In the genomic region with DNA sequence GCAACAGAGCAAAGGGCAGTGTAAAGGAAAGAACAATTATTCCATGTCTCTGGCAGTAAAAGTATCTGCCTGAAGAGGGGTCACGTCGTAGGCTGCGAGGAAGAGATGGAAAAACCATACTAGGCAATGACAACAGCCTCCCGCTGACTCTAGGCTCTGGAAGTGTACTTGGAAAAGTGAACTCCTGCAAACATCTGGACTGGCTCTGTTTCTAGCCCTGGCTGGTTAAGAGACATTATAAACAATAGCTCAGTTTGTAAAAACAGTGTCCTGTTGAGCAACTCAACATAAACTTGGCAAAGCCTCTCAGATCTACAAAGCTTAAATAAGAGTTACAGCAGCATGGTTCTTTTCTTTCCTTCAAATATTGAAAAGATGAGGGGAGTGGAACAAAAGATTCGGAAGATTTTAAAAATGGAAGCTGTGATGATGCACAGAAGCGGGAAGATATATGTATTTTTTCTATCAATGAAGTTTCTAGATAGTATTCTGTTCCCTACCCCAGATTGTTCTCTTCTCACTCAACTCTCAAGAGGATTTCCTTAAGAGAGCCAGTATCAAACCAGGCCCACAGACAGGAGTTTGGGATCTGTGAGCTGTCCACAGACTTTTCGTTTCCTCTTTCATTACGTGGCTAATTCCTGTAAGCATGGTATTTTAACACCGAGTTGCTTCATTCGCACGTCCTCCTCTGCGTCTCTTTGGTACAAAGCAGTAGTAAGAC, we compare ENCODE assay signal across 17 cellular contexts.
DNase-seq lines count a peak whose midpoint lies in the region; ATAC-seq and TF ChIP-seq lines count a peak whose summit lies in the region.
"Had no signal": no experiment of that assay in that cellular context is flagged by ENCODE, and none has a peak within 500 bp of the region (broad histone marks: within the 10 kb centered on the region; RNA-seq: fewer than 3 reads in every experiment).

No MANE protein-coding gene starts in this region.

- H3K4me3 ChIP-seq in cardiac fibroblast (replicated peaks in 1 of 2; ENCODE audit: low read depth in 2 of 2, low read length in 2 of 2) (no peak overlapping the region), gastrocnemius medialis (no peak overlapping the region)
- H3K4me3 ChIP-seq: cardiac muscle cell had no signal

- H3K9me3 Mint-ChIP-seq in CD14-positive monocyte, result no peaks in the 10 kb centered on the region
- H3K9me3 Mint-ChIP-seq: stimulated activated naive B cell treated with anti-CD40 and anti-IgM and Interleukin-4, amounts not matched to agents 10 μg/mL and 1 μg/mL and 100 μg/mL, for 72 hours had no signal

- no peaks in the 10 kb centered on the region for H3K9me3 ChIP-seq in gastrocnemius medialis

- TF ChIP-seq POLR2A in gastrocnemius medialis (IDR thresholded peaks at IDR 0.05), result no peak

- TF ChIP-seq CTCF in cardiac fibroblast (IDR thresholded peaks at IDR 0.05; ENCODE audit: low read depth, low read length) (no peak), gastrocnemius medialis (IDR thresholded peaks at IDR 0.05 in 4 of 5, conservative IDR thresholded peaks at IDR 0.05 in 1 of 5) (no peak), CD14-positive monocyte (IDR thresholded peaks at IDR 0.05) (no peak)

- no peaks in the 10 kb centered on the region for H3K27me3 ChIP-seq in gastrocnemius medialis
- H3K27me3 ChIP-seq: cardiac muscle cell had no signal

- no peak overlapping the region for H3K27ac Mint-ChIP-seq in CD14-positive monocyte
- H3K27ac Mint-ChIP-seq: CD8-positive, alpha-beta memory T cell; stimulated activated naive B cell treated with anti-CD40 and anti-IgM and Interleukin-4, amounts not matched to agents 10 μg/mL and 1 μg/mL and 100 μg/mL, for 72 hours had no signal

- ATAC-seq in gastrocnemius medialis, result peak in 1 of 2 donors; percentile 49
- ATAC-seq: stimulated activated naive B cell treated with anti-CD40 and anti-IgM and Interleukin-4, amounts not matched to agents 10 μg/mL and 1 μg/mL and 100 μg/mL, for 72 hours had no signal

- H3K4me1 ChIP-seq in gastrocnemius medialis, result no peaks in the 10 kb centered on the region

- H3K27me3 Mint-ChIP-seq in CD14-positive monocyte (ENCODE audit: low read depth in 3 of 3), result no peaks in the 10 kb centered on the region
- H3K27me3 Mint-ChIP-seq: CD8-positive, alpha-beta memory T cell; stimulated activated naive B cell treated with anti-CD40 and anti-IgM and Interleukin-4, amounts not matched to agents 10 μg/mL and 1 μg/mL and 100 μg/mL, for 72 hours had no signal

- in situ Hi-C loops in gastrocnemius medialis (cut with MboI; ENCODE audit: low sequenced_read_pairs in 4 of 4), result no loop called here

- CTCF ChIA-PET in HEK293T (lab: Yijun Ruan, JAX), result interaction anchor here (0.6 kb wide), 1 partner anchor 24 kb away, joined by 3 read pairs; no protein-coding TSS in a partner anchor

- intact Hi-C loops in gastrocnemius medialis (cut with DNase I; ENCODE audit: low total_unique reads), result no loop called here
- intact Hi-C loops in CD14-positive monocyte (cut with micrococcal nuclease), result no loop called here

- peaks cover 4 to 78% of the 10 kb centered on the region in 2 donors for H3K36me3 ChIP-seq in gastrocnemius medialis

- POLR2A ChIA-PET in HEK293T (lab: Yijun Ruan, JAX), result no interaction called here

- no peak overlapping the region for H3K4me3 Mint-ChIP-seq in CD14-positive monocyte
- H3K4me3 Mint-ChIP-seq: CD8-positive, alpha-beta memory T cell; stimulated activated naive B cell treated with anti-CD40 and anti-IgM and Interleukin-4, amounts not matched to agents 10 μg/mL and 1 μg/mL and 100 μg/mL, for 72 hours had no signal

- no peak overlapping the region for H3K27ac ChIP-seq in gastrocnemius medialis
- H3K27ac ChIP-seq: cardiac muscle cell had no signal

- H3K36me3 Mint-ChIP-seq in CD14-positive monocyte, result peaks cover 70 to 79% of the 10 kb centered on the region in 2 donors

- peak; percentile 41 for DNase-seq in GM04503 (ENCODE audit: low read depth)
- peak; percentile 72 to 91 for DNase-seq in cardiac fibroblast (ENCODE audit: low read depth in 2 of 2)
- DNase-seq in iris pigment epithelial cell (ENCODE audit: low read depth), result peak; percentile 82
- peak; percentile 3 to 18 for DNase-seq in gastrocnemius medialis
- no peak for DNase-seq in HEK293T (ENCODE audit: extremely low spot score)
- no peak for DNase-seq in NCI-H2196 treated with DMSO at 0.1 percent for 48 hours (lab: John Stamatoyannopoulos, UW; ENCODE audit: unreplicated experiment)
- no peak for DNase-seq in activated effector memory CD4-positive, alpha-beta T cell treated with Interleukin-2 at 50 U/mL for 16 hours
- no peak for DNase-seq in CD14-positive monocyte (ENCODE audit: low spot score)
- DNase-seq: activated CD4-positive, alpha-beta T cell treated with anti-CD3 and anti-CD28 coated beads for 4 hours; CD8-positive, alpha-beta memory T cell; GF-D8; Kasumi-1; kidney glomerular epithelial cell; nucleus accumbens; stimulated activated CD4-positive, alpha-beta T cell treated with anti-CD3 and anti-CD28 coated beads, Interleukin-4, amount 100 ng/mL, for 1 hour; stimulated activated naive B cell treated with anti-CD40 and anti-IgM and Interleukin-4, amounts not matched to agents 10 μg/mL and 1 μg/mL and 100 μg/mL, for 72 hours had no signal

- no peaks in the 10 kb centered on the region for H3K4me1 Mint-ChIP-seq in CD14-positive monocyte
- H3K4me1 Mint-ChIP-seq: CD8-positive, alpha-beta memory T cell; stimulated activated naive B cell treated with anti-CD40 and anti-IgM and Interleukin-4, amounts not matched to agents 10 μg/mL and 1 μg/mL and 100 μg/mL, for 72 hours had no signal

TF ChIP-seq in HEK293T, 16 proteins besides CTCF, POLR2A, EP300 and RAD21:
- no peak for TF ChIP-seq FOXK2 (IDR thresholded peaks at IDR 0.05)
- no peak for TF ChIP-seq SUZ12 (IDR thresholded peaks at IDR 0.05)
- TF ChIP-seq HDGF (IDR thresholded peaks at IDR 0.05; ENCODE audit: borderline replicate concordance), result no peak
- TF ChIP-seq FOXM1 (IDR thresholded peaks at IDR 0.05; ENCODE audit: borderline replicate concordance), result no peak
- TF ChIP-seq ZNF384 (IDR thresholded peaks at IDR 0.05), result no peak
- TF ChIP-seq SP1 (IDR thresholded peaks at IDR 0.05), result no peak
- no peak for TF ChIP-seq ELF4 (IDR thresholded peaks at IDR 0.05)
- no peak for TF ChIP-seq BHLHE40 (IDR thresholded peaks at IDR 0.05; ENCODE audit: borderline replicate concordance)
- no peak for TF ChIP-seq LEF1 (IDR thresholded peaks at IDR 0.05; ENCODE audit: borderline replicate concordance)
- TF ChIP-seq, protein P1, sequence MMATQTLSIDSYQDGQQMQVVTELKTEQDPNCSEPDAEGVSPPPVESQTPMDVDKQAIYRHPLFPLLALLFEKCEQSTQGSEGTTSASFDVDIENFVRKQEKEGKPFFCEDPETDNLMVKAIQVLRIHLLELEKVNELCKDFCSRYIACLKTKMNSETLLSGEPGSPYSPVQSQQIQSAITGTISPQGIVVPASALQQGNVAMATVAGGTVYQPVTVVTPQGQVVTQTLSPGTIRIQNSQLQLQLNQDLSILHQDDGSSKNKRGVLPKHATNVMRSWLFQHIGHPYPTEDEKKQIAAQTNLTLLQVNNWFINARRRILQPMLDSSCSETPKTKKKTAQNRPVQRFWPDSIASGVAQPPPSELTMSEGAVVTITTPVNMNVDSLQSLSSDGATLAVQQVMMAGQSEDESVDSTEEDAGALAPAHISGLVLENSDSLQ (IDR thresholded peaks at IDR 0.05), result no peak
- no peak for TF ChIP-seq NFRKB (IDR thresholded peaks at IDR 0.05)
- no peak for TF ChIP-seq FOXA1 (IDR thresholded peaks at IDR 0.05)
- TF ChIP-seq L3MBTL2 (conservative IDR thresholded peaks at IDR 0.05), result no peak

Comparison
In these comparisons a context has a peak if more than half of its experiments do, and no peak if none do; other contexts are left out.
1. DNase-seq: peak in GM04503 (single experiment), cardiac fibroblast (2 of 2), iris pigment epithelial cell (single experiment) and gastrocnemius medialis (2 of 2); none in HEK293T (single experiment), NCI-H2196 treated with DMSO at 0.1 percent for 48 hours (single experiment), activated effector memory CD4-positive, alpha-beta T cell treated with Interleukin-2 at 50 U/mL for 16 hours (single experiment) and CD14-positive monocyte (single experiment).